In the genomic region with DNA sequence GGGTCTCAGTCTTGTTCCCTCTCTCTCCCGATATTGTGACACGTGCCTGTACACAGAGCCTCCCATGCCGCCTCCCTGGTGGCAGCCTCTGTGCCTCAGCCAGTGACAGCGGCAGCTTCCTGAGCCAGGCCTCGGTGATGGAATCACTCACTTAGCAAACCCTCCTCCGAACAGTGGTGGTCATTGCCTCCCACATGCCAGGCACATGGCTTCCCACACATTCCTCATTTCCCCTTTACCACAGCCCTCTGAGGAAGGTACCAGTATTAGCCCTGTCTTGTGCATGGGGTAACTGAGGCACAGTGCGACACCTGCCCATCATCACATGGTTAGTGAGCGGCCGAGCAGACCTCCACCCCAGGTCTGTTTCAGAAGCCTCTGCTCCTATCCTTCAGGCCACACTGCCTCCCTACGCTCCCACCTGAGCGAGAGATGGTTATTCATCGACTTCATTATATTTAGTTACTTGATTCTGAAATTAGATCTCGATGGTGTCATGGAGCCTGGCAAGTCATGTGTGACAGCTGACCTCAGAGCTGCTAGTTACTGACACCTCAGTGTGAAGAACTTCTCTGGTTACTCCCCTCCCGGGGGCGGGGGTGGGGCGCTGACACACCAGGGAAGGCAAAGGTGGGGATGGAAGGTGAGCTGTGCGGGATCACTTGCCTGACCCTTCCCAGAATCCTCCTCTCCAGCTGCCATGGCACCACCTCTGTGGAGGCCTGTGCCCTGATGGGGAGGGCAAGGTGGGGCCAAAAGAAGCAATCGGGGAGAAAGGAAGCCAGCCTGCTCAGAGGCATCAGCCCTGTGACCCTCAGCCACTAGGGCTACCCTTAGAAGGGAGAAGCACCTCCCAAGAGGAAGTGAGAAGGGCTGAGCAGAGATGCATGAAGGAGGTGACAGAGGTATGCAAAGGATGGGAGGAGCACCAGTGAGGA, we compare ENCODE assay signal across 11 cellular contexts.
DNase-seq lines count a peak whose midpoint lies in the region; ATAC-seq lines count a peak whose summit lies in the region.
"Had no signal": no experiment of that assay in that cellular context is flagged by ENCODE, and none has a peak within 500 bp of the region (broad histone marks: within the 10 kb centered on the region; RNA-seq: fewer than 3 reads in every experiment).

No MANE protein-coding gene starts in this region.

- peak overlapping the region; percentile 68 for H3K27ac ChIP-seq in rectal smooth muscle tissue (ENCODE audit: low read depth, low read length)
- H3K27ac ChIP-seq: 22Rv1, epithelial cell of prostate, ovary had no signal

- peak; percentile 79 for ATAC-seq in HG02610 (IDR thresholded peaks at IDR 0.05; ENCODE audit: unreplicated experiment)

- H3K36me3 ChIP-seq in rectal smooth muscle tissue (ENCODE audit: control insufficient read depth, insufficient read depth, low read length), result no peaks in the 10 kb centered on the region
- H3K36me3 ChIP-seq: ovary had no signal

- no peak overlapping the region for H3K4me3 ChIP-seq in rectal smooth muscle tissue (ENCODE audit: low read length)
- H3K4me3 ChIP-seq: ovary had no signal

- H3K27me3 ChIP-seq in rectal smooth muscle tissue (ENCODE audit: control insufficient read depth, insufficient read depth, low read length), result no peaks in the 10 kb centered on the region
- H3K27me3 ChIP-seq: ovary had no signal

- DNase-seq in DMS 273 (lab: John Stamatoyannopoulos, UW; ENCODE audit: unreplicated experiment), result peak; percentile 37
- DNase-seq in DMS 273 treated with DMSO at 0.1 percent for 48 hours (lab: John Stamatoyannopoulos, UW), result no peak
- DNase-seq in NCI-H2171 treated with DMSO at 0.1 percent for 48 hours (lab: John Stamatoyannopoulos, UW), result peak; percentile 94
- no peak for DNase-seq in NCI-H1105 (lab: John Stamatoyannopoulos, UW)
- no peak for DNase-seq in stimulated activated CD4-positive, alpha-beta T cell treated with anti-CD3 and anti-CD28 coated beads, Interleukin-4, amount 100 ng/mL, for 24 hours
- no peak for DNase-seq in NCI-H2081 treated with DMSO at 0.1 percent for 48 hours (lab: John Stamatoyannopoulos, UW)
- DNase-seq: ovary had no signal

- H3K9ac ChIP-seq in rectal smooth muscle tissue (ENCODE audit: low read length), result no peak overlapping the region

- H3K4me1 ChIP-seq in rectal smooth muscle tissue (ENCODE audit: control insufficient read depth, insufficient read depth, low read length), result peaks cover 4% of the 10 kb centered on the region

Comparison
In these comparisons a context has a peak if more than half of its experiments do, and no peak if none do; other contexts are left out.
1. DNase-seq: peak in DMS 273 (single experiment) and NCI-H2171 treated with DMSO at 0.1 percent for 48 hours (single experiment); none in DMS 273 treated with DMSO at 0.1 percent for 48 hours (single experiment), NCI-H1105 (single experiment), stimulated activated CD4-positive, alpha-beta T cell treated with anti-CD3 and anti-CD28 coated beads, Interleukin-4, amount 100 ng/mL, for 24 hours (single experiment) and NCI-H2081 treated with DMSO at 0.1 percent for 48 hours (single experiment).